In the genomic region with DNA sequence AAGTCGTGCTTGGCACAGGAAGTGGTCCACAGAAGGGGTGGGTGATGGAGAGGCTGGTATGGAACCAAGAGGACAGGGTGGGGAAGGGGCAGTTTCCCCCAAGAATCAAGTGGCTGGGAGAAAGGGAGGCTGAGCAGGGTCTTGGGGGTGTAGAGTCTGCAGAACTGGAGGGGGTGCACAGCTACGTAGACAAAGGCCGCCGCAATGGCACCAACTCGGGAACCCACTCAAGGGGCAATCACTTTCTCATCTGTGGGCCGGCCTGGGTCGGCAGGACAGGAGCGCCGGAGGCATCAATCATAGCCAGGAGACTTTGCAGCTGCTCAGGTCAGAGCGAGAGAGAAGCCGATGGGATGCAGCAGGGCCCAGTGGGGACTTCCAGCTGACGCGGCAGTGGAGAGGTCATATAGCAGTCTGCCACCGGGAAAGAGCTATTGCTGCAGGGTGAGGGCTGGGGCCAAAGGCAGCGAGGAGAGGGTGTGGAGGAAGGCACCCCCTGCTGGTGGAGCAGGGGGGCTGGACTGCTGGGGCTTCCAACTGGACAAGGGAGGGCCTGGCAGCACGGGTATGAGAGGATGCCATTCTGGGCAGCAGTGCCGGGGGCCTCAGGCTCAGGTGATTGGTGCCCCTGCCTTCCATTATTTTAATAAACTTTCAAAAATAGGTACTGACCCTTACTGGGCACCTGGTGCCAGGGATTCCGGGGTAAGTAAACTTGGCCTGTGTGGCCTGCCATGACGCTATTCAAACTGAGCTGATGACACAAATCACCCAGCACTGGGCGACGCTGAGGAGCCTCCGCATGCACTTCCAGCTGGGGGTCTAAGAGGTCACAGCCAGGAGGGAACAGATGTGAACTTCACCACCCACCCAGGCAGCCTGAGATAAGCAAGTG, we compare ENCODE assay signal across 8 cellular contexts. TPM values are rescaled to one million over a fixed set of nuclear protein-coding genes. Genes with fewer than 3 reads are reported as not detected.
A peak's percentile ranks its signal among the peaks of the same experiment; 100 is the strongest.
DNase-seq lines count a peak whose midpoint lies in the region; ATAC-seq, FAIRE-seq and TF ChIP-seq lines count a peak whose summit lies in the region.

No MANE protein-coding gene starts in this region.

- no peak overlapping the region for H2AFZ ChIP-seq in OCI-LY1 (ENCODE audit: low read length)
- no peak overlapping the region for H2AFZ ChIP-seq in GM12878 (ENCODE audit: control insufficient read depth, low read depth, low read length)

- H3K36me3 ChIP-seq in OCI-LY1 (ENCODE audit: insufficient read depth, low read length): peaks cover 12% of the 10 kb centered on the region
- H3K36me3 ChIP-seq in GM12878 (ENCODE audit: control insufficient read depth in 2 of 2, insufficient read depth in 2 of 2, low read length in 1 of 2): peaks cover 5 to 9% of the 10 kb centered on the region in 2 experiments; a peak in 3 of 4 replicates

- H3K27ac Mint-ChIP-seq in stimulated activated effector memory CD8-positive, alpha-beta T cell treated with anti-CD3 and anti-CD28 coated beads, Interleukin-12 subunit alpha, Interleukin-12 subunit beta, amount 100 ng/mL, for 72 hours: peak overlapping the region; percentile 97

- H3K9me3 ChIP-seq in OCI-LY1 (ENCODE audit: low read length) (no peaks in the 10 kb centered on the region), GM12878 (replicated peaks; ENCODE audit: control insufficient read depth, insufficient read depth, low read length) (no peaks in the 10 kb centered on the region)

- H3K4me2 ChIP-seq in OCI-LY1 (ENCODE audit: low read length) (peak overlapping the region; percentile 57), GM12878 (ENCODE audit: control insufficient read depth, insufficient read depth) (peak overlapping the region; percentile 73)

- RAD21 ChIA-PET in GM12878 (lab: Charles Lee; ENCODE audit: unreplicated experiment): no interaction called here

- peak overlapping the region; percentile 98 for H3K27ac ChIP-seq in OCI-LY1 (ENCODE audit: low read depth, low read length, poor library complexity, severe bottlenecking)
- H3K27ac ChIP-seq in GM12878 (ENCODE audit: control insufficient read depth, insufficient read depth): peak overlapping the region; percentile 70

- H3K4me1 ChIP-seq in OCI-LY1 (ENCODE audit: insufficient read depth, low read length, severe bottlenecking): peaks cover 54% of the 10 kb centered on the region
- peaks cover 22% of the 10 kb centered on the region for H3K4me1 ChIP-seq in GM12878 (ENCODE audit: control insufficient read depth, insufficient read depth, low read length)

- H3K9me3 Mint-ChIP-seq in stimulated activated effector memory CD8-positive, alpha-beta T cell treated with anti-CD3 and anti-CD28 coated beads, Interleukin-12 subunit alpha, Interleukin-12 subunit beta, amount 100 ng/mL, for 72 hours: no peaks in the 10 kb centered on the region

- H3K4me3 Mint-ChIP-seq in stimulated activated effector memory CD8-positive, alpha-beta T cell treated with anti-CD3 and anti-CD28 coated beads, Interleukin-12 subunit alpha, Interleukin-12 subunit beta, amount 100 ng/mL, for 72 hours: peak overlapping the region; percentile 80

- 0 out of 2 replicates have a peak, but pooled peaks have one; percentile 21 for TF ChIP-seq RAD21 in GM12878 (IDR thresholded peaks at IDR 0.05; ENCODE audit: insufficient read depth, low read depth, low read length)

- H3K4me3 ChIP-seq in GM12865 (ENCODE audit: low read depth, low read length) (peak overlapping the region; percentile 27), OCI-LY1 (ENCODE audit: low read depth, low read length, poor library complexity, severe bottlenecking) (peak overlapping the region; percentile 23), GM12878 (no peak overlapping the region)

- in situ Hi-C loops in ACHN (cut with HindIII; ENCODE audit: low pct_ligation_motif_present, low pct_unique_long_range_greater_than_20kb, low sequenced_read_pairs): no loop called here
- in situ Hi-C loops in GM12878 (cut with MboI): no loop called here

- DNase-seq in ACHN: peak; percentile 69
- DNase-seq in GM12865 (ENCODE audit: low read depth): peak; percentile 59
- DNase-seq in GM12878 (ENCODE audit: low read depth, low spot score): no peak
- DNase-seq in iPS-NIHi11 (ENCODE audit: low spot score): peak; percentile 86
- peak in 1 of 2 donors; percentile 63 for DNase-seq in stimulated activated effector memory CD8-positive, alpha-beta T cell treated with anti-CD3 and anti-CD28 coated beads, Interleukin-12 subunit alpha, Interleukin-12 subunit beta, amount 100 ng/mL, for 72 hours (ENCODE audit: low spot score in 2 of 2)
- no peak for DNase-seq in NCI-H345 (lab: John Stamatoyannopoulos, UW)

- H3K9ac ChIP-seq in OCI-LY1 (ENCODE audit: low read length) (peak overlapping the region; percentile 54), GM12878 (ENCODE audit: control insufficient read depth, insufficient read depth, low read length) (peak overlapping the region; percentile 51; the same call in 1 of the 2 replicates)

- peaks cover 38% of the 10 kb centered on the region for H3K4me1 Mint-ChIP-seq in stimulated activated effector memory CD8-positive, alpha-beta T cell treated with anti-CD3 and anti-CD28 coated beads, Interleukin-12 subunit alpha, Interleukin-12 subunit beta, amount 100 ng/mL, for 72 hours

- POLR2A ChIA-PET in GM12878 (lab: Charles Lee): no interaction called here

- CTCF ChIA-PET in GM12878 (lab: Yijun Ruan, JAX): interaction anchor here (0.6 to 2.6 kb wide), 3 partner anchors 33 to 846 kb away, joined by 3 to 18 read pairs (median 3); no protein-coding TSS in a partner anchor

- BruUV-seq in GM12878 (replicated peaks; lab: Mats Ljungman, UMichigan): TSS peak; percentile 78

- no peaks in the 10 kb centered on the region for H3K9me2 ChIP-seq in OCI-LY1 (ENCODE audit: low read depth, low read length)

- ATAC-seq in GM12878 (peak; percentile 57), GM18498 (IDR thresholded peaks at IDR 0.05; ENCODE audit: unreplicated experiment) (no peak)
- ATAC-seq in stimulated activated effector memory CD8-positive, alpha-beta T cell treated with anti-CD3 and anti-CD28 coated beads, Interleukin-12 subunit alpha, Interleukin-12 subunit beta, amount 100 ng/mL, for 72 hours: peak; percentile 9

- H3F3A ChIP-seq in OCI-LY1 (ENCODE audit: insufficient read depth, low read length): no peaks in the 10 kb centered on the region; the same call in 1 of the 2 replicates

- H3K36me3 Mint-ChIP-seq in stimulated activated effector memory CD8-positive, alpha-beta T cell treated with anti-CD3 and anti-CD28 coated beads, Interleukin-12 subunit alpha, Interleukin-12 subunit beta, amount 100 ng/mL, for 72 hours: peaks cover 7% of the 10 kb centered on the region

- intact Hi-C loops in GM12878 (cut with micrococcal nuclease; ENCODE audit: unreplicated experiment): no loop called here

- no peak for FAIRE-seq in GM12878 (lab: Jason Lieb, UNC)

- WGBS in GM12878 (ENCODE audit: insufficient coverage, insufficient replicate concordance, low lambda C conversion rate, missing lambda C conversion rate): 88% methylated on average over 22 of the region's 22 CpGs

- SMC1A ChIA-PET in GM12878 (lab: Charles Lee; ENCODE audit: uncharacterized antibody, unreplicated experiment): interaction anchor here (1.6 kb wide), 1 partner anchor 32 kb away, joined by 5 read pairs; no protein-coding TSS in a partner anchor

- TF ChIP-seq EP300 in GM12878 (IDR thresholded peaks at IDR 0.05; ENCODE audit: borderline replicate concordance in 1 of 2, control insufficient read depth in 1 of 2, low read depth in 2 of 2, low read length in 2 of 2): no peak

- H3K79me2 ChIP-seq in OCI-LY1 (ENCODE audit: insufficient read depth, low read length) (no peaks in the 10 kb centered on the region), GM12878 (ENCODE audit: control insufficient read depth, insufficient read depth, low read length) (no peaks in the 10 kb centered on the region)

- H4K20me1 ChIP-seq in OCI-LY1 (ENCODE audit: insufficient read depth, low read length): no peaks in the 10 kb centered on the region
- no peaks in the 10 kb centered on the region for H4K20me1 ChIP-seq in GM12878 (ENCODE audit: control insufficient read depth, insufficient read depth)

- no peaks in the 10 kb centered on the region for H3K27me3 ChIP-seq in OCI-LY1 (ENCODE audit: insufficient read depth, low read length)
- H3K27me3 ChIP-seq in GM12878 (replicated peaks in 1 of 2; ENCODE audit: control insufficient read depth in 2 of 2, insufficient read depth in 2 of 2, low read length in 1 of 2): no peaks in the 10 kb centered on the region

- TF ChIP-seq CTCF in GM12865 (IDR thresholded peaks at IDR 0.05; ENCODE audit: insufficient read depth, low read depth, low read length, missing control alignments) (peak; percentile 57), OCI-LY1 (IDR thresholded peaks at IDR 0.05; ENCODE audit: low read length) (peak; percentile 80), GM12878 (IDR thresholded peaks at IDR 0.05 in 2 of 3, conservative IDR thresholded peaks at IDR 0.05 in 1 of 3; ENCODE audit: control insufficient read depth in 2 of 3, extremely low read depth in 1 of 3, insufficient read depth in 1 of 3, low read depth in 3 of 3, low read length in 3 of 3) (peak; percentile 42 to 58 (median 45))

- no peak for TF ChIP-seq POLR2A in GM12878 (IDR thresholded peaks at IDR 0.05; ENCODE audit: low read depth, low read length)

RNA-seq across cellular contexts. Expression of gene MTSS2, which starts 52.5 kb away (rescaled TPM):
- total RNA-seq in GM12878 (2013; cell fraction: nucleolus; rRNA removed): 0.21 and 0.27 TPM in 2 replicates
- total RNA-seq in GM12878 (2014; rRNA removed): under 0.01 and 0.16 TPM in 2 replicates
- total RNA-seq in GM12878 (2014; rRNA removed; fragmentation: Illumina TruSeq; extraction: Trizol): 0.13 TPM in 1 of 2 replicates, not detected in the other
- 0.51 and 0.74 TPM in 2 replicates for total RNA-seq in GM12878 (2021)
- not detected for polyA plus RNA-seq in GM12878 (2011; ENCODE audit: low read depth)
- 0.01 and 0.05 TPM in 2 replicates for polyA plus RNA-seq in GM12878 (2011; rRNA removed)
- polyA plus RNA-seq in GM12878 (2011; cell fraction: cytosol; rRNA removed): 0.01 and 0.05 TPM in 2 replicates
- 0.24 and 0.76 TPM in 2 replicates for polyA plus RNA-seq in GM12878 (2011; cell fraction: nucleus; rRNA removed)
- polyA plus RNA-seq in GM12878 (2012): 0.06 and 0.39 TPM in 2 replicates
- polyA plus RNA-seq in GM12878 (2014; fragmentation: Illumina TruSeq; extraction: Trizol): 0.03 and 0.25 TPM in 2 replicates
- not detected for polyA plus RNA-seq in GM12878 (2014; fragmentation: Nextera tagmentation; extraction: Ambion mirVana)
- polyA plus RNA-seq in GM12878 (2014; rRNA removed): 0.11 and 0.14 TPM in 2 replicates
- not detected for polyA plus RNA-seq in GM12878 (2016; fragmentation: Nextera tagmentation; extraction: Ambion mirVana)
- not detected in 2 replicates for polyA minus RNA-seq in GM12878 (2011; rRNA and poly(A)+ RNA removed)
- 0.40 and 1.1 TPM in 2 replicates for polyA minus RNA-seq in GM12878 (2011; cell fraction: cytosol; rRNA and poly(A)+ RNA removed)
- polyA minus RNA-seq in GM12878 (2011; cell fraction: nucleus; rRNA and poly(A)+ RNA removed): 0.48 TPM in 1 of 2 replicates, not detected in the other

Comparison
In these comparisons a context has a peak if more than half of its experiments do, and no peak if none do; other contexts are left out.
1. DNase-seq: peak in ACHN (single experiment), GM12865 (single experiment) and iPS-NIHi11 (single experiment); none in GM12878 (single experiment) and NCI-H345 (single experiment).
2. Peak in every context shown above with its lines, with median percentiles within 50 percentile points of each other: CTCF ChIP-seq.